ENCODE assay signal across 29 cellular contexts in genomic region chr7:154770962-154771361, GRCh38.
"Had no signal": no experiment of that assay in that cellular context is flagged by ENCODE, and none has a peak within 500 bp of the region (broad histone marks: within the 10 kb centered on the region; RNA-seq: fewer than 3 reads in every experiment).

No MANE protein-coding gene starts in this region.

- H3K36me3 ChIP-seq: ascending aorta, breast epithelium, MG63, Peyer's patch had no signal

- H3K9me3 ChIP-seq: ascending aorta, body of pancreas, breast epithelium, MG63, Peyer's patch had no signal

- H3K4me1 ChIP-seq: ascending aorta, body of pancreas, breast epithelium, Peyer's patch had no signal

- H3K9ac ChIP-seq: SK-N-SH had no signal

- H3K4me2 ChIP-seq: SK-N-SH had no signal

- H3K27me3 ChIP-seq: ascending aorta, body of pancreas, breast epithelium, MG63, Peyer's patch had no signal

- H3K27ac ChIP-seq: ascending aorta, body of pancreas, breast epithelium, coronary artery, Peyer's patch had no signal

- ATAC-seq: activated CD4-positive, alpha-beta T cell treated with anti-CD3 and anti-CD28 coated beads for 36 hours; activated CD4-positive, CD25-positive, alpha-beta regulatory T cell treated with anti-CD3 and anti-CD28 coated beads, Interleukin-2, amount 50 U/mL, for 24 hours; activated CD8-positive, alpha-beta T cell treated with anti-CD3 and anti-CD28 coated beads, Interleukin-2, amount 10 ng/mL, durations not matched to agents 7 days and 5 days; body of pancreas; PC-3 had no signal

- H3K4me3 ChIP-seq: ascending aorta, body of pancreas, breast epithelium, coronary artery, MG63, Peyer's patch had no signal

- DNase-seq: activated CD4-positive, alpha-beta T cell treated with anti-CD3 and anti-CD28 coated beads for 36 hours; activated CD4-positive, alpha-beta T cell treated with anti-CD3 and anti-CD28 coated beads, Interleukin-2, amount 10 ng/mL, durations not matched to agents 7 days and 5 days; activated CD4-positive, alpha-beta T cell treated with anti-CD3 and anti-CD28 coated beads, Interleukin-2, amount 50 U/mL, for 48 hours; activated CD8-positive, alpha-beta T cell treated with anti-CD3 and anti-CD28 coated beads, Interleukin-2, amount 10 ng/mL, durations not matched to agents 7 days and 5 days; activated gamma-delta T cell; activated naive CD4-positive, alpha-beta T cell treated with Interleukin-2 at 50 U/mL for 16 hours; activated naive CD8-positive, alpha-beta T cell treated with anti-CD3 and anti-CD28 coated beads, Interleukin-2, amount 10 ng/mL, durations not matched to agents 7 days and 5 days; activated T-cell treated with anti-CD3 and anti-CD28 coated beads, Interleukin-2, amount 50 U/mL, for 24 hours; amygdala; body of pancreas; MG63; NCI-H1048; NCI-H1105 treated with DMSO at 0.1 percent for 48 hours; NCI-H1436; NCI-H1694; NCI-H1930; NCI-H2081 treated with DMSO at 0.1 percent for 48 hours; NCI-H510A; NCI-H526; NCI-H748 treated with DMSO at 0.1 percent for 48 hours; NK-92 treated with Interleukin-12 subunit alpha and Interleukin-12 subunit beta, amount 100 ng/mL, for 24 hours; PC-3; Peyer's patch; Right ventricle myocardium superior; SK-N-SH had no signal
